ENCODE assay signal across 1 cellular context in the genomic region with DNA sequence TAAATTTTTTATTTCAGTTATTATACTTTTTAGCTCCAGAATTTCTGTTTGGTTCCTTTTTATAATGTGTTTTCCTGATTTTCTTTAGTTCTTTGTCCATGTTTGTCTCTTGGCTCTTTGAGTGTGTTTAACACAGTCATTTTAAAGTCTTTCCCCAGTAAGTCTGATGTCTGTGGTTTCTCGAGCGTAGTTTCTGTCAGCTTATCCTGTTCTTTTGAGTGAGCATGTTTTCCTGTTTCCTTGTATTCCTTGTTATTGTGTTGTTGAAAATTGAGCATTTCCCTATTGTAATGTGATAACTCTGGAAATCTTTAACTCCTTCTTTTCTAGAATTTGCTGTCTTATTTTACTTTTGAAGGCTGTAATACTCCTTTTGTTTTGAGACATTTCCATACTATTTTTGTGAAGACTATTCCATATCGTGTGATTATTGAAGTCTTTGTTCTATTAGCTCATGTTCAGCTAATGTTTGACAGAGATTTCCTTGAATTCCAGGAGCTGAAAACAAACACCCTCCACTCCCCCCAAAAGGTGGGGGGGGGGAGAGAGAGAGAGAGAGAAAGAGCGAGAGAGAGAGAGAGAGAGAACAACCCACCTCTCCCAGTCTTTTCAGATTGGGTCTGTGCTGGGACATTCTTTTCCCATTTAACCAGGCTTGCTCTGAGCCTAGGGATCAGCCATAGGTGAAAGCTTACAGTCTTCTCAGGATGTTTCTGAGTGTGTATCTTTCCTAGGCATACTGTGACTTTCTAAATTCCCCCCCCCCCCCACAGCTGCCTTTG.
TF ChIP-seq lines count a peak whose summit lies in the region.

No MANE protein-coding gene starts in this region.

TF ChIP-seq in GM12891, 5 proteins besides CTCF, POLR2A, EP300 and RAD21:
- TF ChIP-seq SPI1 (IDR thresholded peaks at IDR 0.05; ENCODE audit: low read depth, low read length) (no peak), TAF1 (IDR thresholded peaks at IDR 0.05; ENCODE audit: low read depth, low read length) (no peak), POU2F2 (IDR thresholded peaks at IDR 0.05; ENCODE audit: low read depth, low read length) (no peak), PAX5 (IDR thresholded peaks at IDR 0.05; ENCODE audit: insufficient read depth, low read length, severe bottlenecking) (no peak), POLR2AphosphoS5 (IDR thresholded peaks at IDR 0.05; ENCODE audit: low read depth, low read length) (no peak)
